In genomic region chr9:90309809-90310522, GRCh38 we compare ENCODE assay signal across 17 cellular contexts.
"Had no signal": no experiment of that assay in that cellular context is flagged by ENCODE, and none has a peak within 500 bp of the region (broad histone marks: within the 10 kb centered on the region; RNA-seq: fewer than 3 reads in every experiment).

No MANE protein-coding gene starts in this region.

- H3K4me3 ChIP-seq: body of pancreas, left ventricle myocardium inferior, neural progenitor cell, right atrium auricular region, smooth muscle cell, thyroid gland, uterus had no signal

- H3K27me3 ChIP-seq: body of pancreas, neural progenitor cell, right atrium auricular region, thyroid gland, uterus had no signal

- H3K27ac Mint-ChIP-seq: activated naive CD4-positive, alpha-beta T cell treated with anti-CD3 and anti-CD28 coated beads, Interleukin-2, amount 50 U/mL, for 24 hours; activated T-helper 2 cell treated with anti-CD3 and anti-CD28 coated beads, Interferon-gamma antibody, Interleukin-2, Interleukin-4, amounts not matched to agents 10 μg/mL and 5 μg/mL and 100 μg/mL, durations not matched to agents 14 hours and 24 hours and 36 hours; memory B cell; neural progenitor cell; T-helper 17 cell had no signal

- H3K36me3 Mint-ChIP-seq: activated naive CD4-positive, alpha-beta T cell treated with anti-CD3 and anti-CD28 coated beads, Interleukin-2, amount 50 U/mL, for 24 hours; memory B cell; neural progenitor cell had no signal

- H3K4me2 ChIP-seq: neural progenitor cell, smooth muscle cell had no signal

- H3K4me1 Mint-ChIP-seq: activated naive CD4-positive, alpha-beta T cell treated with anti-CD3 and anti-CD28 coated beads, Interleukin-2, amount 50 U/mL, for 24 hours; memory B cell; T-helper 17 cell had no signal

- H3K9me3 ChIP-seq: body of pancreas, left ventricle myocardium inferior, right atrium auricular region, thyroid gland, uterus had no signal

- H3K36me3 ChIP-seq: left ventricle myocardium inferior, neural progenitor cell, right atrium auricular region, thyroid gland, uterus had no signal

- DNase-seq: activated CD4-positive, alpha-beta T cell treated with anti-CD3 and anti-CD28 coated beads, Interleukin-2, amount 50 U/mL, for 1 hour; central memory CD4-positive, alpha-beta T cell; effector memory CD4-positive, alpha-beta T cell; erythroblast; hypothalamus; left ventricle myocardium inferior; posterior cingulate gyrus; T-helper 17 cell; thyroid gland; uterus had no signal

- H3K9me3 Mint-ChIP-seq: activated naive CD4-positive, alpha-beta T cell treated with anti-CD3 and anti-CD28 coated beads, Interleukin-2, amount 50 U/mL, for 24 hours; activated T-helper 2 cell treated with anti-CD3 and anti-CD28 coated beads, Interferon-gamma antibody, Interleukin-2, Interleukin-4, amounts not matched to agents 10 μg/mL and 5 μg/mL and 100 μg/mL, durations not matched to agents 14 hours and 24 hours and 36 hours; memory B cell; neural progenitor cell had no signal

- H3K4me1 ChIP-seq: body of pancreas, left ventricle myocardium inferior, neural progenitor cell, right atrium auricular region, thyroid gland, uterus had no signal

- ATAC-seq: body of pancreas, T-helper 17 cell had no signal

- H2AFZ ChIP-seq: neural progenitor cell had no signal

- H3K27ac ChIP-seq: body of pancreas, left ventricle myocardium inferior, neural progenitor cell, right atrium auricular region, thyroid gland, uterus had no signal

- H3K4me3 Mint-ChIP-seq: activated naive CD4-positive, alpha-beta T cell treated with anti-CD3 and anti-CD28 coated beads, Interleukin-2, amount 50 U/mL, for 24 hours; memory B cell; neural progenitor cell; T-helper 17 cell had no signal
